ENCODE assay signal across 21 cellular contexts in the genomic region with DNA sequence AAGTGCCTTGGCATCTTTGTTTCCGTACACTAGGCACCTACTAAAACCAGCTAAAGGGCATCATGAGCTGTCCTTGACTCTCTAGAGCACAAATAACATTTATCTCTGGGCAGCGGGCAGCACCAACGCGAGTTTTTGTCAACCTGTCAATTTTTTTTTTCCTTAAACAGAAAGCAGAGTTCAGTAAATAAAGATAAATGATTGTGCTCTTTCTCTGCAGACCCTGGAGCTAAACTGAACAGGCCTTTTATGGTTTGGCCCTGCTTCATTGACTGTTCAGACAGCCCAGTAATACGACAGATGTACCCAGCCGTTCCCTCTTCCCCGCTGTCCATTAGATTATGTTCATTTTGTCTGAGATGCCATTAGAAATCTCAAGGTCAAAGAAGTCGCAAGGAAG.
"Had no signal": no experiment of that assay in that cellular context is flagged by ENCODE, and none has a peak within 500 bp of the region (broad histone marks: within the 10 kb centered on the region; RNA-seq: fewer than 3 reads in every experiment).

No MANE protein-coding gene starts in this region.

- H3K27me3 Mint-ChIP-seq: memory B cell had no signal

- H3K27ac ChIP-seq: colonic mucosa, esophagus squamous epithelium, neutrophil, pancreas, right atrium auricular region, stomach, thyroid gland, vagina had no signal

- H3K27ac Mint-ChIP-seq: memory B cell; natural killer cell; stimulated activated effector memory CD8-positive, alpha-beta T cell treated with anti-CD3 and anti-CD28 coated beads, Interleukin-12 subunit alpha, Interleukin-12 subunit beta, amount 100 ng/mL, for 72 hours had no signal

- H3K4me3 ChIP-seq: colonic mucosa, esophagus squamous epithelium, lung, pancreas, right atrium auricular region, smooth muscle cell, stomach, thyroid gland, vagina had no signal

- H3K4me1 Mint-ChIP-seq: memory B cell; natural killer cell; stimulated activated effector memory CD8-positive, alpha-beta T cell treated with anti-CD3 and anti-CD28 coated beads, Interleukin-12 subunit alpha, Interleukin-12 subunit beta, amount 100 ng/mL, for 72 hours had no signal

- DNase-seq: colonic mucosa; dermis blood vessel endothelial cell; effector memory CD4-positive, alpha-beta T cell; esophagus squamous epithelium; foreskin melanocyte; natural killer cell; pancreas; stimulated activated CD4-positive, alpha-beta T cell treated with anti-CD3 and anti-CD28 coated beads, Interleukin-12 subunit alpha, Interleukin-12 subunit beta, amount 100 ng/mL, for 4 hours; stimulated activated CD4-positive, alpha-beta T cell treated with anti-CD3 and anti-CD28 coated beads, Interleukin-1b, Interleukin-23, amount 100 ng/mL, for 48 hours; stimulated activated CD4-positive, alpha-beta T cell treated with anti-CD3 and anti-CD28 coated beads, Interleukin-4, amount 100 ng/mL, for 24 hours; stimulated activated naive CD4-positive, alpha-beta T cell treated with Interleukin-2 at 50 U/mL for 16 hours; stomach; thyroid gland; trophoblast cell had no signal

- H3K4me3 Mint-ChIP-seq: memory B cell; natural killer cell; stimulated activated effector memory CD8-positive, alpha-beta T cell treated with anti-CD3 and anti-CD28 coated beads, Interleukin-12 subunit alpha, Interleukin-12 subunit beta, amount 100 ng/mL, for 72 hours had no signal

- H3K36me3 Mint-ChIP-seq: memory B cell; natural killer cell; stimulated activated effector memory CD8-positive, alpha-beta T cell treated with anti-CD3 and anti-CD28 coated beads, Interleukin-12 subunit alpha, Interleukin-12 subunit beta, amount 100 ng/mL, for 72 hours had no signal
